In genomic region chr6:45703041-45703739, GRCh38 we compare ENCODE assay signal across 1 cellular context.
TF ChIP-seq lines count a peak whose summit lies in the region.

No MANE protein-coding gene starts in this region.

TF ChIP-seq in HepG2, 621 proteins besides CTCF, POLR2A, EP300 and RAD21 (continued from another document):
- no peak for TF ChIP-seq ZNF646 (CRISPR knock-in tag; IDR thresholded peaks at IDR 0.05)
